7 cellular contexts compared by ENCODE assay signal in genomic region chr6:17962436-17963031, GRCh38. TPM values are rescaled to one million over a fixed set of nuclear protein-coding genes. Genes with fewer than 3 reads are reported as not detected.
DNase-seq lines count a peak whose midpoint lies in the region; ATAC-seq and TF ChIP-seq lines count a peak whose summit lies in the region.

No MANE protein-coding gene starts in this region.

- ATAC-seq in HG02938 (IDR thresholded peaks at IDR 0.05; ENCODE audit: unreplicated experiment), result no peak

- DNase-seq in KBM-7, result peak; percentile 96
- no peak for DNase-seq in ascending aorta (ENCODE audit: low spot score in 2 of 2)
- DNase-seq in iPS-NIHi7 (ENCODE audit: extremely low spot score), result peak; percentile 43
- DNase-seq in ureter (ENCODE audit: low spot score), result peak; percentile 47
- DNase-seq in stimulated activated CD4-positive, alpha-beta T cell treated with anti-CD3 and anti-CD28 coated beads, Interleukin-4, amount 100 ng/mL, for 4 hours, result no peak
- DNase-seq in activated CD4-positive, alpha-beta T cell treated with anti-CD3 and anti-CD28 coated beads for 1 hour, result no peak

- intact Hi-C loops in ascending aorta (cut with DNase I), result no loop called here

- peak overlapping the region in 1 of 2 donors; percentile 24 for H3K4me3 ChIP-seq in ascending aorta

- H3K36me3 ChIP-seq in ascending aorta, result no peaks in the 10 kb centered on the region

- peak overlapping the region; percentile 84 to 89 for H3K27ac ChIP-seq in ascending aorta

- in situ Hi-C loops in KBM-7 (cut with MboI; ENCODE audit: low pct_unique_long_range_greater_than_20kb, low sequenced_read_pairs), result no loop called here

- no peaks in the 10 kb centered on the region for H3K27me3 ChIP-seq in ascending aorta

- TF ChIP-seq CTCF in ascending aorta (IDR thresholded peaks at IDR 0.05), result no peak

- H3K9me3 ChIP-seq in ascending aorta, result no peaks in the 10 kb centered on the region

- H3K4me1 ChIP-seq in ascending aorta, result peaks cover 21 to 73% of the 10 kb centered on the region in 2 donors

RNA-seq across cellular contexts. Expression of gene KIF13A, which starts 24.9 kb away (rescaled TPM):
- 28.9 TPM for total RNA-seq in ascending aorta
- total RNA-seq in ureter, result 57.7 TPM

Comparison
In these comparisons a context has a peak if more than half of its experiments do, and no peak if none do; other contexts are left out.
1. DNase-seq: peak in KBM-7 (single experiment), iPS-NIHi7 (single experiment) and ureter (single experiment); none in ascending aorta (0 of 2), stimulated activated CD4-positive, alpha-beta T cell treated with anti-CD3 and anti-CD28 coated beads, Interleukin-4, amount 100 ng/mL, for 4 hours (0 of 2) and activated CD4-positive, alpha-beta T cell treated with anti-CD3 and anti-CD28 coated beads for 1 hour (single experiment).